ENCODE assay signal across 10 cellular contexts in genomic region chrX:121160987-121161386, GRCh38.
DNase-seq lines count a peak whose midpoint lies in the region; ATAC-seq and TF ChIP-seq lines count a peak whose summit lies in the region.
"Had no signal": no experiment of that assay in that cellular context is flagged by ENCODE, and none has a peak within 500 bp of the region (broad histone marks: within the 10 kb centered on the region; RNA-seq: fewer than 3 reads in every experiment).

No MANE protein-coding gene starts in this region.

- H3K27me3 Mint-ChIP-seq in stimulated activated memory B cell treated with anti-CD40 and anti-IgM and Interleukin-4, amounts not matched to agents 10 μg/mL and 1 μg/mL and 100 μg/mL, for 72 hours: no peaks in the 10 kb centered on the region

- TF ChIP-seq CTCF in cardiac fibroblast (IDR thresholded peaks at IDR 0.05; ENCODE audit: low read depth, low read length): no peak

- no peaks in the 10 kb centered on the region for H3K9me3 Mint-ChIP-seq in stimulated activated memory B cell treated with anti-CD40 and anti-IgM and Interleukin-4, amounts not matched to agents 10 μg/mL and 1 μg/mL and 100 μg/mL, for 72 hours
- H3K9me3 Mint-ChIP-seq: natural killer cell treated with Interleukin-12 subunit alpha and Interleukin-12 subunit beta and Interleukin-15 and Interleukin-18, amount 100 ng/mL, for 72 hours had no signal

- H3K36me3 Mint-ChIP-seq in stimulated activated memory B cell treated with anti-CD40 and anti-IgM and Interleukin-4, amounts not matched to agents 10 μg/mL and 1 μg/mL and 100 μg/mL, for 72 hours: no peaks in the 10 kb centered on the region
- H3K36me3 Mint-ChIP-seq: natural killer cell treated with Interleukin-12 subunit alpha and Interleukin-12 subunit beta and Interleukin-15 and Interleukin-18, amount 100 ng/mL, for 72 hours had no signal

- ATAC-seq in GM18861 (IDR thresholded peaks at IDR 0.05; ENCODE audit: unreplicated experiment): peak; percentile 83
- peak; percentile 80 for ATAC-seq in GM21423 (IDR thresholded peaks at IDR 0.05; ENCODE audit: unreplicated experiment)
- ATAC-seq in HG03196 (IDR thresholded peaks at IDR 0.05; ENCODE audit: unreplicated experiment): peak; percentile 86
- ATAC-seq in stimulated activated memory B cell treated with anti-CD40 and anti-IgM and Interleukin-4, amounts not matched to agents 10 μg/mL and 1 μg/mL and 100 μg/mL, for 72 hours: no peak
- ATAC-seq: natural killer cell treated with Interleukin-12 subunit alpha and Interleukin-12 subunit beta and Interleukin-15 and Interleukin-18, amount 100 ng/mL, for 72 hours had no signal

- H3K4me1 Mint-ChIP-seq in stimulated activated memory B cell treated with anti-CD40 and anti-IgM and Interleukin-4, amounts not matched to agents 10 μg/mL and 1 μg/mL and 100 μg/mL, for 72 hours: peaks cover 9% of the 10 kb centered on the region

- no peak overlapping the region for H3K4me3 ChIP-seq in cardiac fibroblast (replicated peaks in 1 of 2; ENCODE audit: low read depth in 2 of 2, low read length in 2 of 2)

- DNase-seq in cardiac fibroblast (ENCODE audit: low read depth in 2 of 2) (peak; percentile 15 to 59), hepatic stellate cell (ENCODE audit: low spot score) (no peak), superior temporal gyrus (ENCODE audit: extremely low spot score) (no peak)
- DNase-seq in stimulated activated CD4-positive, alpha-beta T cell treated with anti-CD3 and anti-CD28 coated beads, Interleukin-4, amount 100 ng/mL, for 24 hours: no peak
- DNase-seq: SHP77 had no signal

- H3K27ac Mint-ChIP-seq in stimulated activated memory B cell treated with anti-CD40 and anti-IgM and Interleukin-4, amounts not matched to agents 10 μg/mL and 1 μg/mL and 100 μg/mL, for 72 hours: no peak overlapping the region
- H3K27ac Mint-ChIP-seq: natural killer cell treated with Interleukin-12 subunit alpha and Interleukin-12 subunit beta and Interleukin-15 and Interleukin-18, amount 100 ng/mL, for 72 hours had no signal

- no peak overlapping the region for H3K4me3 Mint-ChIP-seq in stimulated activated memory B cell treated with anti-CD40 and anti-IgM and Interleukin-4, amounts not matched to agents 10 μg/mL and 1 μg/mL and 100 μg/mL, for 72 hours
- H3K4me3 Mint-ChIP-seq: natural killer cell treated with Interleukin-12 subunit alpha and Interleukin-12 subunit beta and Interleukin-15 and Interleukin-18, amount 100 ng/mL, for 72 hours had no signal

Comparison
In these comparisons a context has a peak if more than half of its experiments do, and no peak if none do; other contexts are left out.
1. DNase-seq: peak in cardiac fibroblast (2 of 2); none in hepatic stellate cell (single experiment), superior temporal gyrus (single experiment) and stimulated activated CD4-positive, alpha-beta T cell treated with anti-CD3 and anti-CD28 coated beads, Interleukin-4, amount 100 ng/mL, for 24 hours (single experiment).